Comparison of ENCODE assay signal across 21 cellular contexts in the genomic region with DNA sequence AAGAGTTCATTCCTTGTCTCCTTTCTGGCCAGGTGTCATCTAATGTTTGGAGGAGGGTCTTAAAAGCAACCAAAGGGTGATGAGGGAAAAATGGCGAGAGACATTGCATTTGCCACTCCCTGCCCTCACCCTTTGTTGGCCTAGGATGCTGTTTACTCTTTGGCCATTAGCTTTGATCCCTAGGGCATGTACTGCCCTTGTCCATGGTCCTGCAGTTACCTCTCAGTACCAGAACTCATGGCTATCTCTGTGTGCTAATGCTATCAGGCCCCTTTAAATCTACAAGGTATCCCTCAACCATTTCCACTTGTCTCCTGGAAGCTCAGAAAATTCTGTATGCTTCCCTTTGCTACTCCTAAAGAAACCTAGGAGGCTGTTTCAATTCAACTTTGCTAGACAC.
DNase-seq lines count a peak whose midpoint lies in the region; ATAC-seq and TF ChIP-seq lines count a peak whose summit lies in the region.
"Had no signal": no experiment of that assay in that cellular context is flagged by ENCODE, and none has a peak within 500 bp of the region (broad histone marks: within the 10 kb centered on the region; RNA-seq: fewer than 3 reads in every experiment).

No MANE protein-coding gene starts in this region.

- no peaks in the 10 kb centered on the region for H3K9me2 ChIP-seq in MM.1S (replicated peaks; ENCODE audit: insufficient read depth, low read length)

- H3K36me3 Mint-ChIP-seq in mesothelial cell of epicardium = no peaks in the 10 kb centered on the region
- H3K36me3 Mint-ChIP-seq: brain had no signal

- ATAC-seq in gastrocnemius medialis = no peak
- ATAC-seq: esophagus mucosa had no signal

- no peaks in the 10 kb centered on the region for H3K9me3 ChIP-seq in MM.1S (replicated peaks; ENCODE audit: insufficient read depth, low read length)
- H3K9me3 ChIP-seq in gastrocnemius medialis = no peaks in the 10 kb centered on the region
- H3K9me3 ChIP-seq: upper lobe of left lung had no signal

- H3K4me1 Mint-ChIP-seq in mesothelial cell of epicardium = no peaks in the 10 kb centered on the region

- H3K4me3 Mint-ChIP-seq in mesothelial cell of epicardium = no peak overlapping the region
- H3K4me3 Mint-ChIP-seq: brain; CD4-positive, alpha-beta T cell; dendritic cell treated with granulocyte-macrophage colony-stimulating factor and Interleukin-4, amounts not matched to agents 40 ng/mL and 50 ng/mL, for 4 days; neural crest cell; stimulated activated naive CD8-positive, alpha-beta T cell treated with anti-CD3 and anti-CD28 coated beads, Interleukin-15, Interleukin-2, amounts not matched to agents 100 ng/mL and 50 ng/mL, for 24 hours had no signal

- H3K27ac ChIP-seq in MM.1S (ENCODE audit: low read length) = no peak overlapping the region
- H3K27ac ChIP-seq in brain microvascular endothelial cell = no peak overlapping the region
- no peak overlapping the region for H3K27ac ChIP-seq in gastrocnemius medialis
- H3K27ac ChIP-seq: upper lobe of left lung had no signal

- TF ChIP-seq CTCF in MM.1S (IDR thresholded peaks at IDR 0.05; ENCODE audit: low read length) (no peak), brain microvascular endothelial cell (IDR thresholded peaks at IDR 0.05; ENCODE audit: low read depth, low read length, missing control alignments) (no peak), mesothelial cell of epicardium (IDR thresholded peaks at IDR 0.05; ENCODE audit: unreplicated experiment) (no peak), gastrocnemius medialis (IDR thresholded peaks at IDR 0.05 in 4 of 5, conservative IDR thresholded peaks at IDR 0.05 in 1 of 5) (no peak)

- H3K4me3 ChIP-seq in MM.1S (ENCODE audit: low read length) = no peak overlapping the region
- H3K4me3 ChIP-seq in brain microvascular endothelial cell (ENCODE audit: low read depth, low read length) = no peak overlapping the region
- no peak overlapping the region for H3K4me3 ChIP-seq in gastrocnemius medialis
- H3K4me3 ChIP-seq: upper lobe of left lung had no signal

- H3K27me3 ChIP-seq in MM.1S (replicated peaks; ENCODE audit: insufficient read depth, low read length) (no peaks in the 10 kb centered on the region), brain microvascular endothelial cell (replicated peaks) (no peaks in the 10 kb centered on the region), gastrocnemius medialis (no peaks in the 10 kb centered on the region)
- H3K27me3 ChIP-seq: upper lobe of left lung had no signal

- no peak overlapping the region for H3K9ac ChIP-seq in MM.1S (ENCODE audit: low read length)

- peak; percentile 5 for DNase-seq in AG08396 (ENCODE audit: low spot score)
- peak; percentile 29 for DNase-seq in MM.1S
- DNase-seq in brain microvascular endothelial cell = peak; percentile 4
- peak; percentile 72 for DNase-seq in left kidney (ENCODE audit: low read depth, low spot score)
- no peak for DNase-seq in mesothelial cell of epicardium (ENCODE audit: low spot score in 2 of 2, unreplicated experiment in 2 of 2)
- no peak for DNase-seq in activated CD4-positive, alpha-beta T cell treated with anti-CD3 and anti-CD28 coated beads for 48 hours
- no peak for DNase-seq in activated gamma-delta T cell treated with Interleukin-2 at 50 U/mL for 16 hours
- no peak for DNase-seq in gastrocnemius medialis
- DNase-seq: activated naive CD4-positive, alpha-beta T cell treated with Interleukin-2 at 50 U/mL for 16 hours; CD4-positive, alpha-beta T cell; DMS79 treated with DMSO at 0.1 percent for 48 hours; glutamatergic neuron; NCI-H1930; retina; T1000; upper lobe of left lung had no signal

- H3K4me2 ChIP-seq in MM.1S (ENCODE audit: low read depth, low read length) = no peak overlapping the region

- in situ Hi-C loops in brain microvascular endothelial cell (cut with HindIII; ENCODE audit: low pct_ligation_motif_present, low sequenced_read_pairs) (no loop called here), gastrocnemius medialis (cut with MboI; ENCODE audit: low sequenced_read_pairs in 4 of 4) (no loop called here)

- H3K27ac Mint-ChIP-seq in mesothelial cell of epicardium = no peak overlapping the region
- H3K27ac Mint-ChIP-seq: CD4-positive, alpha-beta T cell; dendritic cell treated with granulocyte-macrophage colony-stimulating factor and Interleukin-4, amounts not matched to agents 40 ng/mL and 50 ng/mL, for 4 days; stimulated activated naive CD8-positive, alpha-beta T cell treated with anti-CD3 and anti-CD28 coated beads, Interleukin-15, Interleukin-2, amounts not matched to agents 100 ng/mL and 50 ng/mL, for 24 hours had no signal

- H3K27me3 Mint-ChIP-seq in mesothelial cell of epicardium (ENCODE audit: low read depth) = peaks cover 43% of the 10 kb centered on the region
- H3K27me3 Mint-ChIP-seq: dendritic cell treated with granulocyte-macrophage colony-stimulating factor and Interleukin-4, amounts not matched to agents 40 ng/mL and 50 ng/mL, for 4 days had no signal

- no peaks in the 10 kb centered on the region for H3F3A ChIP-seq in MM.1S (ENCODE audit: insufficient read depth, low read length)

- no peaks in the 10 kb centered on the region for H4K20me1 ChIP-seq in MM.1S (ENCODE audit: insufficient read depth, low read length)

- TF ChIP-seq POLR2A in gastrocnemius medialis (IDR thresholded peaks at IDR 0.05) = no peak

- H2AFZ ChIP-seq in MM.1S (ENCODE audit: low read length) = no peak overlapping the region

- intact Hi-C loops in gastrocnemius medialis (cut with DNase I; ENCODE audit: low total_unique reads) = no loop called here

- no peaks in the 10 kb centered on the region for H3K79me2 ChIP-seq in MM.1S (ENCODE audit: low read length)

- H3K4me1 ChIP-seq in MM.1S (ENCODE audit: low read length) (no peaks in the 10 kb centered on the region), gastrocnemius medialis (no peaks in the 10 kb centered on the region)
- H3K4me1 ChIP-seq: upper lobe of left lung had no signal

- H3K36me3 ChIP-seq in MM.1S (replicated peaks; ENCODE audit: insufficient read depth, low read length) (no peaks in the 10 kb centered on the region), brain microvascular endothelial cell (replicated peaks) (no peaks in the 10 kb centered on the region), gastrocnemius medialis (no peaks in the 10 kb centered on the region)
- H3K36me3 ChIP-seq: upper lobe of left lung had no signal

- H3K9me3 Mint-ChIP-seq in mesothelial cell of epicardium = no peaks in the 10 kb centered on the region
- H3K9me3 Mint-ChIP-seq: CD4-positive, alpha-beta T cell; dendritic cell treated with granulocyte-macrophage colony-stimulating factor and Interleukin-4, amounts not matched to agents 40 ng/mL and 50 ng/mL, for 4 days; neural crest cell; stimulated activated naive CD8-positive, alpha-beta T cell treated with anti-CD3 and anti-CD28 coated beads, Interleukin-15, Interleukin-2, amounts not matched to agents 100 ng/mL and 50 ng/mL, for 24 hours had no signal

Comparison
In these comparisons a context has a peak if more than half of its experiments do, and no peak if none do; other contexts are left out.
1. DNase-seq: peak in AG08396 (single experiment), MM.1S (single experiment), brain microvascular endothelial cell (single experiment) and left kidney (single experiment); none in mesothelial cell of epicardium (0 of 2), activated CD4-positive, alpha-beta T cell treated with anti-CD3 and anti-CD28 coated beads for 48 hours (single experiment), activated gamma-delta T cell treated with Interleukin-2 at 50 U/mL for 16 hours (single experiment) and gastrocnemius medialis (0 of 2).